Comparison of ENCODE assay signal across 1 cellular context in genomic region chr15:58568157-58568571, GRCh38.
TF ChIP-seq lines count a peak whose summit lies in the region.

No MANE protein-coding gene starts in this region.

TF ChIP-seq in K562, 482 proteins besides CTCF, POLR2A, EP300 and RAD21 (continued from another document and continues in another):
- TF ChIP-seq MCM5 (IDR thresholded peaks at IDR 0.05; ENCODE audit: low read depth), result no peak
- TF ChIP-seq MAFF (IDR thresholded peaks at IDR 0.05; ENCODE audit: low read length), result no peak
- TF ChIP-seq CLOCK (CRISPR knock-in tag; IDR thresholded peaks at IDR 0.05; ENCODE audit: borderline replicate concordance), result no peak
- no peak for TF ChIP-seq ZBTB34 (CRISPR knock-in tag; IDR thresholded peaks at IDR 0.05)
- no peak for TF ChIP-seq ZNF655 (CRISPR knock-in tag; IDR thresholded peaks at IDR 0.05)
- TF ChIP-seq ATF7 (IDR thresholded peaks at IDR 0.05), result peak; percentile 27; the same call in 1 of the 2 replicates
- TF ChIP-seq ETS2 (tag; IDR thresholded peaks at IDR 0.05; ENCODE audit: borderline replicate concordance, poor library complexity, severe bottlenecking), result no peak
- no peak for TF ChIP-seq NFE2L1 (tag; IDR thresholded peaks at IDR 0.05; ENCODE audit: borderline replicate concordance, low read depth)
- TF ChIP-seq ZBTB17 (CRISPR knock-in tag; IDR thresholded peaks at IDR 0.05), result no peak
- no peak for TF ChIP-seq THRA (IDR thresholded peaks at IDR 0.05)
- TF ChIP-seq MTF1 (CRISPR knock-in tag; IDR thresholded peaks at IDR 0.05; ENCODE audit: borderline replicate concordance), result no peak
- TF ChIP-seq PRPF4 (IDR thresholded peaks at IDR 0.05; ENCODE audit: insufficient read depth, low read depth, low read length, poor library complexity, severe bottlenecking), result no peak
- TF ChIP-seq CTBP1 (IDR thresholded peaks at IDR 0.05; ENCODE audit: borderline replicate concordance), result peak; percentile 39; the same call in 1 of the 2 replicates
- no peak for TF ChIP-seq TFAP4 (CRISPR knock-in tag; IDR thresholded peaks at IDR 0.05; ENCODE audit: borderline replicate concordance)
- no peak for TF ChIP-seq ZFX (CRISPR knock-in tag; IDR thresholded peaks at IDR 0.05)
- TF ChIP-seq MTA2 (IDR thresholded peaks at IDR 0.05; ENCODE audit: low read depth), result no peak
- TF ChIP-seq ZNF395 (CRISPR knock-in tag; IDR thresholded peaks at IDR 0.05), result no peak
- no peak for TF ChIP-seq NFXL1 (CRISPR knock-in tag; IDR thresholded peaks at IDR 0.05)
- no peak for TF ChIP-seq CHD2 (IDR thresholded peaks at IDR 0.05; ENCODE audit: low read depth, low read length)
- no peak for TF ChIP-seq CHD7 (IDR thresholded peaks at IDR 0.05; ENCODE audit: low read depth, low read length)
- TF ChIP-seq ZNF121 (CRISPR knock-in tag; conservative IDR thresholded peaks at IDR 0.05), result no peak
- TF ChIP-seq SMAD4 (CRISPR knock-in tag; conservative IDR thresholded peaks at IDR 0.05), result 0 out of 2 replicates have a peak, but pooled peaks have one; percentile 15
- no peak for TF ChIP-seq NR2C2 (CRISPR knock-in tag; IDR thresholded peaks at IDR 0.05)
- TF ChIP-seq NR2C2 (tag; IDR thresholded peaks at IDR 0.05), result peak; percentile 29; the same call in 1 of the 2 replicates
- no peak for TF ChIP-seq ADNP (tag; IDR thresholded peaks at IDR 0.05)
- TF ChIP-seq ZHX1 (conservative IDR thresholded peaks at IDR 0.05; ENCODE audit: low read length), result no peak
- TF ChIP-seq TGIF2 (CRISPR knock-in tag; IDR thresholded peaks at IDR 0.05), result no peak
- no peak for TF ChIP-seq ZKSCAN1 (IDR thresholded peaks at IDR 0.05; ENCODE audit: low read depth, low read length)
- no peak for TF ChIP-seq RBBP5 (IDR thresholded peaks at IDR 0.05; ENCODE audit: borderline replicate concordance, insufficient read depth, low read length, poor library complexity, severe bottlenecking)
